ENCODE assay signal across 26 cellular contexts in the genomic region with DNA sequence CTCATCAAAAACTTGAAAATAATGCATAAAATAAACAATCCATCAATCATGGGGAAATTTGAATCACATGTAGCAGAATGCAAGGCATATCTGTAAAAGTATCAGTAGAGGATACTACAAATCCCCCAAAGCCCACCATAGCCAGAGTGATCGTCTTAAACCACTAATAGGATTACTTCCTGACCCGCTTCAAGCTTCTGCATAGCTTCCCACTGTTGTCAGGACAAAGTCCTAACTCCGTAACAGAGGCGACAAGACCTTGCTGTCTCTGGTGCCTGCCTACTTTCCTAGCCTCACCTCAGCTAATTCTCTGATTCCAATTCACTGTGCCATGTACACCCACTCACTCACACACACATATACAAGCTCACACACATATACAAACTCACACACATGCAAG.
"Had no signal": no experiment of that assay in that cellular context is flagged by ENCODE, and none has a peak within 500 bp of the region (broad histone marks: within the 10 kb centered on the region; RNA-seq: fewer than 3 reads in every experiment).

No MANE protein-coding gene starts in this region.

- H3K4me3 ChIP-seq: esophagus squamous epithelium, gastrocnemius medialis, pancreas, psoas muscle, right atrium auricular region, tibial nerve had no signal

- H3K9me3 Mint-ChIP-seq: activated CD4-positive, alpha-beta T cell treated with anti-CD3 and anti-CD28 coated beads, Interleukin-2, amount 10 ng/mL, durations not matched to agents 7 days and 5 days; activated CD8-positive, alpha-beta T cell treated with anti-CD3 and anti-CD28 coated beads for 36 hours; activated naive CD4-positive, alpha-beta T cell treated with anti-CD3 and anti-CD28 coated beads, Interleukin-2, amount 50 U/mL, for 24 hours; natural killer cell treated with Interleukin-12 subunit alpha and Interleukin-12 subunit beta and Interleukin-15 and Interleukin-18, amount 100 ng/mL, for 72 hours; stimulated activated naive CD8-positive, alpha-beta T cell treated with anti-CD3 and anti-CD28 coated beads, Interleukin-15, Interleukin-2, amounts not matched to agents 100 ng/mL and 50 ng/mL, for 24 hours had no signal

- DNase-seq: activated CD4-positive, alpha-beta T cell treated with anti-CD3 and anti-CD28 coated beads, Interleukin-2, amount 10 ng/mL, durations not matched to agents 7 days and 5 days; activated CD4-positive, CD25-positive, alpha-beta regulatory T cell treated with anti-CD3 and anti-CD28 coated beads, Interleukin-2, amount 50 U/mL, for 72 hours; activated CD8-positive, alpha-beta T cell treated with anti-CD3 and anti-CD28 coated beads for 36 hours; activated gamma-delta T cell treated with Interleukin-2 at 50 U/mL for 16 hours; anterior cingulate cortex; brain microvascular endothelial cell; caudate nucleus; esophagus squamous epithelium; gastrocnemius medialis; hypothalamus; left ventricle myocardium superior; mammary epithelial cell; midbrain; pancreas; psoas muscle; stimulated activated CD4-positive, alpha-beta T cell treated with anti-CD3 and anti-CD28 coated beads, Interleukin-12 subunit alpha, Interleukin-12 subunit beta, amount 100 ng/mL, for 4 hours; stimulated activated CD4-positive, alpha-beta T cell treated with anti-CD3 and anti-CD28 coated beads, Interleukin-4, amount 100 ng/mL, for 4 hours; substantia nigra; T-helper 17 cell had no signal

- H3K27me3 Mint-ChIP-seq: activated CD8-positive, alpha-beta T cell treated with anti-CD3 and anti-CD28 coated beads for 36 hours; activated naive CD4-positive, alpha-beta T cell treated with anti-CD3 and anti-CD28 coated beads, Interleukin-2, amount 50 U/mL, for 24 hours; stimulated activated naive CD8-positive, alpha-beta T cell treated with anti-CD3 and anti-CD28 coated beads, Interleukin-15, Interleukin-2, amounts not matched to agents 100 ng/mL and 50 ng/mL, for 24 hours had no signal

- H3K36me3 ChIP-seq: brain microvascular endothelial cell, esophagus squamous epithelium, gastrocnemius medialis, neutrophil, pancreas, right atrium auricular region, tibial nerve had no signal

- H3K4me3 Mint-ChIP-seq: activated CD4-positive, alpha-beta T cell treated with anti-CD3 and anti-CD28 coated beads, Interleukin-2, amount 10 ng/mL, durations not matched to agents 7 days and 5 days; activated CD8-positive, alpha-beta T cell treated with anti-CD3 and anti-CD28 coated beads for 36 hours; activated naive CD4-positive, alpha-beta T cell treated with anti-CD3 and anti-CD28 coated beads, Interleukin-2, amount 50 U/mL, for 24 hours; natural killer cell treated with Interleukin-12 subunit alpha and Interleukin-12 subunit beta and Interleukin-15 and Interleukin-18, amount 100 ng/mL, for 72 hours; stimulated activated naive CD8-positive, alpha-beta T cell treated with anti-CD3 and anti-CD28 coated beads, Interleukin-15, Interleukin-2, amounts not matched to agents 100 ng/mL and 50 ng/mL, for 24 hours; T-helper 17 cell had no signal

- H3K36me3 Mint-ChIP-seq: activated naive CD4-positive, alpha-beta T cell treated with anti-CD3 and anti-CD28 coated beads, Interleukin-2, amount 50 U/mL, for 24 hours; natural killer cell treated with Interleukin-12 subunit alpha and Interleukin-12 subunit beta and Interleukin-15 and Interleukin-18, amount 100 ng/mL, for 72 hours had no signal

- H3K27ac ChIP-seq: brain microvascular endothelial cell, esophagus squamous epithelium, gastrocnemius medialis, neutrophil, pancreas, psoas muscle, tibial nerve, VCaP had no signal

- H3K27me3 ChIP-seq: brain microvascular endothelial cell, esophagus squamous epithelium, gastrocnemius medialis, neutrophil, pancreas, right atrium auricular region, tibial nerve had no signal

- ATAC-seq: activated CD8-positive, alpha-beta T cell treated with anti-CD3 and anti-CD28 coated beads for 36 hours; gastrocnemius medialis; left ventricle myocardium superior; natural killer cell treated with Interleukin-12 subunit alpha and Interleukin-12 subunit beta and Interleukin-15 and Interleukin-18, amount 100 ng/mL, for 72 hours; pancreas; psoas muscle; T-helper 17 cell had no signal

- H3K27ac Mint-ChIP-seq: activated CD4-positive, alpha-beta T cell treated with anti-CD3 and anti-CD28 coated beads, Interleukin-2, amount 10 ng/mL, durations not matched to agents 7 days and 5 days; activated CD8-positive, alpha-beta T cell treated with anti-CD3 and anti-CD28 coated beads for 36 hours; activated naive CD4-positive, alpha-beta T cell treated with anti-CD3 and anti-CD28 coated beads, Interleukin-2, amount 50 U/mL, for 24 hours; natural killer cell treated with Interleukin-12 subunit alpha and Interleukin-12 subunit beta and Interleukin-15 and Interleukin-18, amount 100 ng/mL, for 72 hours; stimulated activated naive CD8-positive, alpha-beta T cell treated with anti-CD3 and anti-CD28 coated beads, Interleukin-15, Interleukin-2, amounts not matched to agents 100 ng/mL and 50 ng/mL, for 24 hours; T-helper 17 cell had no signal

- H3K4me1 Mint-ChIP-seq: activated CD4-positive, alpha-beta T cell treated with anti-CD3 and anti-CD28 coated beads, Interleukin-2, amount 10 ng/mL, durations not matched to agents 7 days and 5 days; activated naive CD4-positive, alpha-beta T cell treated with anti-CD3 and anti-CD28 coated beads, Interleukin-2, amount 50 U/mL, for 24 hours; T-helper 17 cell had no signal
